8 cellular contexts compared by ENCODE assay signal in genomic region chr1:24075946-24076345, GRCh38. TPM values are rescaled to one million over a fixed set of nuclear protein-coding genes. Genes with fewer than 3 reads are reported as not detected.
"Had no signal": no experiment of that assay in that cellular context is flagged by ENCODE, and none has a peak within 500 bp of the region (broad histone marks: within the 10 kb centered on the region; RNA-seq: fewer than 3 reads in every experiment).

No MANE protein-coding gene starts in this region.

- H3K4me3 ChIP-seq: GM23338 had no signal

- ATAC-seq: GM23338, HepG2 had no signal

- H3K27ac ChIP-seq: HL-60 had no signal

- FAIRE-seq: HepG2 had no signal

- DNase-seq: H9, HCEC 1CT, KBM-7 had no signal

- H3K4me2 ChIP-seq: GM23338 had no signal

- H2AFZ ChIP-seq: GM23338 had no signal

RNA-seq across cellular contexts. Expression of gene MYOM3, which starts 36.0 kb away (rescaled TPM):
- total RNA-seq: GM23338, H4 had no signal
- polyA plus RNA-seq: GM23338, IgD-negative memory B cell had no signal
